ENCODE assay signal across 32 cellular contexts in genomic region chr22:49995413-49996191, GRCh38. TPM values are rescaled to one million over a fixed set of nuclear protein-coding genes. Genes with fewer than 3 reads are reported as not detected.
DNase-seq lines count a peak whose midpoint lies in the region; ATAC-seq and TF ChIP-seq lines count a peak whose summit lies in the region.
"Had no signal": no experiment of that assay in that cellular context is flagged by ENCODE, and none has a peak within 500 bp of the region (broad histone marks: within the 10 kb centered on the region; RNA-seq: fewer than 3 reads in every experiment).

No MANE protein-coding gene starts in this region.

- H3K9ac ChIP-seq in colonic mucosa (ENCODE audit: low read depth in 2 of 2, low read length in 2 of 2) = no peak overlapping the region

- H3K9me3 ChIP-seq in colonic mucosa (no peaks in the 10 kb centered on the region), upper lobe of right lung (no peaks in the 10 kb centered on the region)
- H3K9me3 ChIP-seq: neutrophil, suprapubic skin had no signal

- TF ChIP-seq CTCF in colonic mucosa (IDR thresholded peaks at IDR 0.05) (no peak), osteocyte (IDR thresholded peaks at IDR 0.05) (no peak), upper lobe of right lung (IDR thresholded peaks at IDR 0.05) (no peak)

- no peak for ATAC-seq in activated T-cell treated with anti-CD3 and anti-CD28 coated beads, Interleukin-2, amount 50 U/mL, for 72 hours (replicated peaks in 1 of 2)
- ATAC-seq in upper lobe of right lung (no peak), GM19395 (IDR thresholded peaks at IDR 0.05; ENCODE audit: unreplicated experiment) (no peak), HG02623 (IDR thresholded peaks at IDR 0.05; ENCODE audit: unreplicated experiment) (no peak)
- ATAC-seq: A549; activated CD8-positive, alpha-beta T cell treated with anti-CD3 and anti-CD28 coated beads, Interleukin-2, amount 10 ng/mL, durations not matched to agents 7 days and 5 days; GM23338; left lung; stimulated activated naive B cell treated with anti-CD40 and anti-IgM and Interleukin-4, amounts not matched to agents 10 μg/mL and 1 μg/mL and 100 μg/mL, for 72 hours had no signal

- peaks cover 7 to 8% of the 10 kb centered on the region in 2 donors for H3K9me3 Mint-ChIP-seq in activated T-cell treated with anti-CD3 and anti-CD28 coated beads, Interleukin-2, amount 50 U/mL, for 72 hours
- H3K9me3 Mint-ChIP-seq in osteocyte (ENCODE audit: unreplicated experiment) = peaks cover 11% of the 10 kb centered on the region

- intact Hi-C loops in colonic mucosa (cut with DNase I) = no loop called here
- intact Hi-C loops in upper lobe of right lung (cut with DNase I) = no loop called here

- DNase-seq in activated T-cell treated with anti-CD3 and anti-CD28 coated beads, Interleukin-2, amount 50 U/mL, for 72 hours = no peak
- no peak for DNase-seq in activated T-cell treated with anti-CD3 and anti-CD28 coated beads, Interleukin-2, amount 50 U/mL, for 48 hours
- peak; percentile 22 for DNase-seq in colonic mucosa
- DNase-seq in osteocyte (ENCODE audit: extremely low spot score, unreplicated experiment) = peak; percentile 82
- peak; percentile 61 for DNase-seq in upper lobe of right lung
- no peak for DNase-seq in T-helper 1 cell
- DNase-seq: activated CD8-positive, alpha-beta T cell treated with anti-CD3 and anti-CD28 coated beads, Interleukin-2, amount 10 ng/mL, durations not matched to agents 7 days and 5 days; activated naive CD8-positive, alpha-beta T cell treated with anti-CD3 and anti-CD28 coated beads for 36 hours; AML-193; CD4-positive, alpha-beta memory T cell; EL; erythroblast; glutamatergic neuron; NCI-H146; NCI-H446; NCI-H774; RPMI8226; stimulated activated CD4-positive, alpha-beta T cell treated with anti-CD3 and anti-CD28 coated beads, Interleukin-15, amount 100 ng/mL, for 24 hours; stimulated activated naive B cell treated with anti-CD40 and anti-IgM and Interleukin-4, amounts not matched to agents 10 μg/mL and 1 μg/mL and 100 μg/mL, for 72 hours had no signal

- H3K27ac ChIP-seq in colonic mucosa = no peak overlapping the region
- no peak overlapping the region for H3K27ac ChIP-seq in upper lobe of right lung
- H3K27ac ChIP-seq: ascending aorta, left lung, neutrophil, suprapubic skin had no signal

- H3K36me3 Mint-ChIP-seq in activated T-cell treated with anti-CD3 and anti-CD28 coated beads, Interleukin-2, amount 50 U/mL, for 72 hours (ENCODE audit: insufficient read depth in 2 of 2) = peaks cover 4 to 7% of the 10 kb centered on the region in 2 donors
- no peaks in the 10 kb centered on the region for H3K36me3 Mint-ChIP-seq in osteocyte (ENCODE audit: unreplicated experiment)
- H3K36me3 Mint-ChIP-seq: CD4-positive, alpha-beta memory T cell; mesothelial cell of epicardium had no signal

- peaks cover 6% of the 10 kb centered on the region for H3K27me3 Mint-ChIP-seq in activated T-cell treated with anti-CD3 and anti-CD28 coated beads, Interleukin-2, amount 50 U/mL, for 72 hours (ENCODE audit: low read depth)
- H3K27me3 Mint-ChIP-seq in osteocyte (ENCODE audit: unreplicated experiment) = peaks cover 2% of the 10 kb centered on the region

- H3K36me3 ChIP-seq in colonic mucosa (no peaks in the 10 kb centered on the region), upper lobe of right lung (no peaks in the 10 kb centered on the region)
- H3K36me3 ChIP-seq: ascending aorta, left lung, neutrophil, suprapubic skin had no signal

- H3K4me3 ChIP-seq in colonic mucosa (no peak overlapping the region), upper lobe of right lung (no peak overlapping the region)
- H3K4me3 ChIP-seq: A549, ascending aorta, GM23338, left lung, suprapubic skin had no signal

- H3K4me1 ChIP-seq in colonic mucosa (peaks cover 9% of the 10 kb centered on the region), upper lobe of right lung (peaks cover 4% of the 10 kb centered on the region)
- H3K4me1 ChIP-seq: ascending aorta had no signal

- H3K4me3 Mint-ChIP-seq in activated T-cell treated with anti-CD3 and anti-CD28 coated beads, Interleukin-2, amount 50 U/mL, for 72 hours = no peak overlapping the region
- no peak overlapping the region for H3K4me3 Mint-ChIP-seq in osteocyte (ENCODE audit: unreplicated experiment)
- H3K4me3 Mint-ChIP-seq: activated CD8-positive, alpha-beta T cell treated with anti-CD3 and anti-CD28 coated beads, Interleukin-2, amount 10 ng/mL, durations not matched to agents 7 days and 5 days; activated naive CD8-positive, alpha-beta T cell treated with anti-CD3 and anti-CD28 coated beads for 36 hours; CD4-positive, alpha-beta memory T cell; GM23338; mesothelial cell of epicardium; stimulated activated naive B cell treated with anti-CD40 and anti-IgM and Interleukin-4, amounts not matched to agents 10 μg/mL and 1 μg/mL and 100 μg/mL, for 72 hours had no signal

- H3K27me3 ChIP-seq in colonic mucosa (peaks cover 7% of the 10 kb centered on the region), upper lobe of right lung (no peaks in the 10 kb centered on the region)
- H3K27me3 ChIP-seq: ascending aorta had no signal

- peak overlapping the region; percentile 30 for H3K27ac Mint-ChIP-seq in activated T-cell treated with anti-CD3 and anti-CD28 coated beads, Interleukin-2, amount 50 U/mL, for 72 hours
- no peak overlapping the region for H3K27ac Mint-ChIP-seq in osteocyte (ENCODE audit: unreplicated experiment)
- H3K27ac Mint-ChIP-seq: activated CD8-positive, alpha-beta T cell treated with anti-CD3 and anti-CD28 coated beads, Interleukin-2, amount 10 ng/mL, durations not matched to agents 7 days and 5 days; activated naive CD8-positive, alpha-beta T cell treated with anti-CD3 and anti-CD28 coated beads for 36 hours; activated T-helper 2 cell treated with anti-CD3 and anti-CD28 coated beads, Interferon-gamma antibody, Interleukin-2, Interleukin-4, amounts not matched to agents 10 μg/mL and 5 μg/mL and 100 μg/mL, durations not matched to agents 14 hours and 24 hours and 36 hours; CD4-positive, alpha-beta memory T cell; GM23338; mesothelial cell of epicardium; stimulated activated naive B cell treated with anti-CD40 and anti-IgM and Interleukin-4, amounts not matched to agents 10 μg/mL and 1 μg/mL and 100 μg/mL, for 72 hours had no signal

- peaks cover 10% of the 10 kb centered on the region for H3K4me1 Mint-ChIP-seq in activated T-cell treated with anti-CD3 and anti-CD28 coated beads, Interleukin-2, amount 50 U/mL, for 72 hours (ENCODE audit: low read depth)
- peaks cover 2% of the 10 kb centered on the region for H3K4me1 Mint-ChIP-seq in osteocyte (ENCODE audit: unreplicated experiment)

RNA-seq across cellular contexts. Expression of gene IL17REL, which starts 17.0 kb away (rescaled TPM):
- 1 to 10 TPM in 1 of 2 donors, under 1 TPM in 1; 0.36 to 1.1 TPM for total RNA-seq in activated T-cell treated with anti-CD3 and anti-CD28 coated beads, Interleukin-2, amount 50 U/mL, for 72 hours
- total RNA-seq in colonic mucosa = under 1 TPM; 0.11 to 0.22 TPM
- not detected in 2 replicates for total RNA-seq in osteocyte
- not detected for total RNA-seq in upper lobe of right lung
- total RNA-seq: activated CD8-positive, alpha-beta T cell treated with anti-CD3 and anti-CD28 coated beads, Interleukin-2, amount 10 ng/mL, durations not matched to agents 7 days and 5 days; activated naive CD8-positive, alpha-beta T cell treated with anti-CD3 and anti-CD28 coated beads for 36 hours; activated T-helper 2 cell treated with anti-CD3 and anti-CD28 coated beads, Interferon-gamma antibody, Interleukin-2, Interleukin-4, amounts not matched to agents 10 μg/mL and 5 μg/mL and 100 μg/mL, durations not matched to agents 14 hours and 24 hours and 36 hours; ascending aorta; CD4-positive, alpha-beta memory T cell; HT1080; left lung; SK-MEL-5; suprapubic skin; T-helper 1 cell treated with Interleukin-12 subunit alpha and Interleukin-12 subunit beta and Interleukin-4 antibody, amounts not matched to agents 30 ng/mL and 1 ng/mL, for 36 hours had no signal

RNA-seq across cellular contexts. Expression of gene PIM3, which starts 35.0 kb away (rescaled TPM):
- total RNA-seq in activated T-cell treated with anti-CD3 and anti-CD28 coated beads, Interleukin-2, amount 50 U/mL, for 72 hours = 100 to 1,000 TPM; 209 to 236 TPM
- 10 to 100 TPM; 65.6 to 74.4 TPM for total RNA-seq in colonic mucosa
- total RNA-seq in osteocyte = 18.6 TPM in 2 replicates
- total RNA-seq in upper lobe of right lung = 119 TPM

Comparison
In these comparisons a context has a peak if more than half of its experiments do, and no peak if none do; other contexts are left out.
1. DNase-seq: peak in colonic mucosa (single experiment), osteocyte (single experiment) and upper lobe of right lung (single experiment); none in activated T-cell treated with anti-CD3 and anti-CD28 coated beads, Interleukin-2, amount 50 U/mL, for 72 hours (0 of 2), activated T-cell treated with anti-CD3 and anti-CD28 coated beads, Interleukin-2, amount 50 U/mL, for 48 hours (0 of 2) and T-helper 1 cell (0 of 5).